In genomic region chr19:19627442-19627715, GRCh38 we compare ENCODE assay signal across 6 cellular contexts. TPM values are rescaled to one million over a fixed set of nuclear protein-coding genes. Genes with fewer than 3 reads are reported as not detected.
DNase-seq lines count a peak whose midpoint lies in the region; TF ChIP-seq lines count a peak whose summit lies in the region.

No MANE protein-coding gene starts in this region.

- H3K27me3 Mint-ChIP-seq in activated CD4-positive, alpha-beta memory T cell treated with anti-CD3 and anti-CD28 coated beads for 36 hours: no peaks in the 10 kb centered on the region

- peak overlapping the region; percentile 90 for H3K4me3 Mint-ChIP-seq in activated CD4-positive, alpha-beta memory T cell treated with anti-CD3 and anti-CD28 coated beads for 36 hours

- H3K27ac ChIP-seq in muscle layer of duodenum (ENCODE audit: low read length): no peak overlapping the region

- no peaks in the 10 kb centered on the region for H3K9me3 ChIP-seq in muscle layer of duodenum (ENCODE audit: control insufficient read depth in 1 of 2, low read length in 2 of 2)

- intact Hi-C loops in activated CD4-positive, alpha-beta memory T cell treated with anti-CD3 and anti-CD28 coated beads for 36 hours (cut with micrococcal nuclease): loop anchor here (1.0 to 2.0 kb wide), 2 partner anchors 15 to 21 kb away; partner anchors contain the start of gene GMIP

- H3K36me3 Mint-ChIP-seq in activated CD4-positive, alpha-beta memory T cell treated with anti-CD3 and anti-CD28 coated beads for 36 hours: peaks cover 30% of the 10 kb centered on the region

- H3K4me1 ChIP-seq in muscle layer of duodenum (ENCODE audit: control insufficient read depth in 1 of 2, insufficient read depth in 2 of 2, low read length in 2 of 2): peaks cover 0 to 16% of the 10 kb centered on the region in 2 donors

- peaks cover 20% of the 10 kb centered on the region for H3K36me3 ChIP-seq in GM06990 (ENCODE audit: control insufficient read depth, insufficient read depth, low read length)
- H3K36me3 ChIP-seq in muscle layer of duodenum (ENCODE audit: control insufficient read depth in 1 of 2, insufficient read depth in 2 of 2, low read length in 2 of 2): no peaks in the 10 kb centered on the region

- H3K4me3 ChIP-seq in GM06990 (replicated peaks; ENCODE audit: low read depth, low read length): peak overlapping the region; percentile 72
- peak overlapping the region; percentile 28 to 57 for H3K4me3 ChIP-seq in muscle layer of duodenum (ENCODE audit: low read depth in 1 of 2, low read length in 2 of 2)

- DNase-seq in GM06990 (ENCODE audit: extremely low read depth, insufficient read length) (peak; percentile 55), NCI-H1105 treated with DMSO at 0.1 percent for 48 hours (lab: John Stamatoyannopoulos, UW) (no peak), CD1c-positive myeloid dendritic cell (ENCODE audit: extremely low spot score) (no peak), NCI-H2081 (lab: John Stamatoyannopoulos, UW) (no peak)
- no peak for DNase-seq in activated CD4-positive, alpha-beta memory T cell treated with anti-CD3 and anti-CD28 coated beads for 36 hours

- H3K27ac Mint-ChIP-seq in activated CD4-positive, alpha-beta memory T cell treated with anti-CD3 and anti-CD28 coated beads for 36 hours: peak overlapping the region; percentile 93

- CTCF ChIA-PET in activated CD4-positive, alpha-beta memory T cell treated with anti-CD3 and anti-CD28 coated beads for 36 hours (lab: Charles Lee): interaction anchor here (1.2 kb wide), 2 partner anchors 73 to 95 kb away, joined by 3 to 4 read pairs; no protein-coding TSS in a partner anchor

- TF ChIP-seq CTCF in GM06990 (IDR thresholded peaks at IDR 0.05; ENCODE audit: insufficient read depth, low read length, poor library complexity, severe bottlenecking): no peak

- no peaks in the 10 kb centered on the region for H3K9me3 Mint-ChIP-seq in activated CD4-positive, alpha-beta memory T cell treated with anti-CD3 and anti-CD28 coated beads for 36 hours

- H3K4me1 Mint-ChIP-seq in activated CD4-positive, alpha-beta memory T cell treated with anti-CD3 and anti-CD28 coated beads for 36 hours (ENCODE audit: low read depth): peaks cover 22% of the 10 kb centered on the region

- POLR2A ChIA-PET in activated CD4-positive, alpha-beta memory T cell treated with anti-CD3 and anti-CD28 coated beads for 36 hours (lab: Charles Lee): interaction anchor here (0.6 to 1.8 kb wide), 7 partner anchors 9 to 36 kb away, joined by 3 to 12 read pairs (median 3); partner anchors contain the start of genes GMIP and PBX4

- H3K27me3 ChIP-seq in GM06990 (replicated peaks; ENCODE audit: control insufficient read depth, insufficient read depth, low read length) (no peaks in the 10 kb centered on the region), muscle layer of duodenum (ENCODE audit: low read depth, low read length) (no peaks in the 10 kb centered on the region)

RNA-seq across cellular contexts. Expression of gene LPAR2, which starts 0.6 kb away (rescaled TPM):
- 10 to 100 TPM; 32.5 to 33.1 TPM for total RNA-seq in activated CD4-positive, alpha-beta memory T cell treated with anti-CD3 and anti-CD28 coated beads for 36 hours

RNA-seq across cellular contexts. Expression of gene PBX4, which starts 8.9 kb away (rescaled TPM):
- 10 to 100 TPM; 44.9 to 45.7 TPM for total RNA-seq in activated CD4-positive, alpha-beta memory T cell treated with anti-CD3 and anti-CD28 coated beads for 36 hours

RNA-seq across cellular contexts. Expression of gene GMIP, which starts 16.1 kb away (rescaled TPM):
- 10 to 100 TPM; 78.6 to 79.4 TPM for total RNA-seq in activated CD4-positive, alpha-beta memory T cell treated with anti-CD3 and anti-CD28 coated beads for 36 hours

RNA-seq across cellular contexts. Expression of gene ATP13A1, which starts 36.1 kb away (rescaled TPM):
- total RNA-seq in activated CD4-positive, alpha-beta memory T cell treated with anti-CD3 and anti-CD28 coated beads for 36 hours: 10 to 100 TPM; 66.6 to 69.2 TPM

RNA-seq across cellular contexts. Expression of gene ZNF101, which starts 41.3 kb away (rescaled TPM):
- 10 to 100 TPM; 76.0 to 77.0 TPM for total RNA-seq in activated CD4-positive, alpha-beta memory T cell treated with anti-CD3 and anti-CD28 coated beads for 36 hours
